In the genomic region with DNA sequence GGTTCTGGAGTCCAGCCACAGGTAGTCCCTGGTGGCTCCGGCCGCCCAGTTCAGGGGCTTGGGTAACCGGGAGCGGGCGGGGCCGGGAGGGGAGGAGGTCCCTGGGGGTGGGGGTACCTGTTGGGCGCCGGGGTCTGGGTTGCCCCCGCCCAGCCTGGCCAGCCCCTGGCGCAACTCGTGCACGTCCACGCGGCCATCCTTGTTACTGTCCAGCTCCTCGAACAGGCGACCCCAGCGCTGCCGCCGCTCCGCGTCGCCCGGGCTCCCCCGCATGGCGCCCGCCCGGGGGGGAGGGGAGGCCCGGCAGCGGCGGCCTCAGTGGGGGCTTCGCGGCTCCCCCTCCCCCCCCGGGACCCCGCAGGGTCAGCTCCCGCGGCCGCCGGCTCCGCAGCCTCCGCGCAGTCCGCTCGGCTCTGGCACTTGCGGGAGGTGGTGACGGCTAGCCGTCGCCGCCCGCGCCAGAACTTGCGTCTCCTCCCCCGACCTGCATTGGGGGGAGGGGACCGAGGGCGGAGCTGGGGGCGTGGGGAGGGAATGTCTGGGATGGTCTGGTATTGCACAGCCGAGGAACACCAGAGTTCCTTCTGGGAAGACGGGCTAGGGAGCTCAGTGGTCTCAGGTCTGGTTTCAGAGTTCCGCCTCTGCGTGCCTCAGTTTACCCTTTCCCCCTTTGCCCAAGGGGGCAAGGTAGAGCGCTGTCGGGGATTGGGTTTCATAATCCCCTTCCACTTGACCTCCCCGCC, we compare ENCODE assay signal across 8 cellular contexts. TPM values are rescaled to one million over a fixed set of nuclear protein-coding genes. Genes with fewer than 3 reads are reported as not detected.
DNase-seq lines count a peak whose midpoint lies in the region; ATAC-seq and TF ChIP-seq lines count a peak whose summit lies in the region.

SLC25A23 (minus strand) TSS at position 437 of the 743 bp plus-strand sequence; CDS start at position 273, 164 bp downstream.

- no peak for TF ChIP-seq POLR2A in stomach (IDR thresholded peaks at IDR 0.05)

- TF ChIP-seq CTCF in GM13977 (IDR thresholded peaks at IDR 0.05; ENCODE audit: extremely low read depth, insufficient read depth, missing control alignments): no peak
- TF ChIP-seq CTCF in stomach (IDR thresholded peaks at IDR 0.05): no peak

- ATAC-seq in HG03097 (IDR thresholded peaks at IDR 0.05; ENCODE audit: low FRiP score, unreplicated experiment): peak; percentile 35

- in situ Hi-C loops in GM13977 (cut with MboI; ENCODE audit: low pct_unique_long_range_greater_than_20kb, low sequenced_read_pairs, unreplicated experiment): no loop called here

- TF ChIP-seq EP300 in stomach (IDR thresholded peaks at IDR 0.05): no peak

- intact Hi-C loops in stomach (cut with DNase I; ENCODE audit: low total_unique reads): no loop called here

- peak within 1 kb of the TSS; percentile 75 to 81 for H3K9ac ChIP-seq in mucosa of rectum (ENCODE audit: low read depth in 1 of 2, low read length in 2 of 2)

- WGBS in esophagus, 2 donors: 1 to 2% methylated on average over 35 to 62 of the region's 62 CpGs
- WGBS in stomach, 5 donors: 0 to 2% (median 1%) methylated on average over 24 to 62 of the region's 62 CpGs

- peaks cover 6 to 9% of the 10 kb centered on the region in 2 donors for H3K4me1 ChIP-seq in esophagus (ENCODE audit: control insufficient read depth in 2 of 2, insufficient read depth in 2 of 2, low read length in 1 of 2)
- peaks cover 18 to 30% of the 10 kb centered on the region in 2 donors for H3K4me1 ChIP-seq in mucosa of rectum (ENCODE audit: control insufficient read depth in 2 of 2, insufficient read depth in 2 of 2, low read length in 2 of 2)
- peaks cover 8 to 44% (median 26%) of the 10 kb centered on the region in 4 donors for H3K4me1 ChIP-seq in stomach

- H3K4me3 ChIP-seq in esophagus (ENCODE audit: low read depth in 1 of 2, low read length in 2 of 2): peak within 1 kb of the TSS; percentile 66 to 82
- H3K4me3 ChIP-seq in mucosa of rectum (ENCODE audit: low read length in 2 of 2): peak within 1 kb of the TSS; percentile 75 to 94
- H3K4me3 ChIP-seq in stomach: peak within 1 kb of the TSS; percentile 82 to 97 (median 86)

- H3K36me3 ChIP-seq in esophagus (ENCODE audit: control insufficient read depth in 2 of 2, insufficient read depth in 2 of 2, low read length in 1 of 2) (peaks cover 3 to 8% of the 10 kb centered on the region in 2 donors), mucosa of rectum (ENCODE audit: control insufficient read depth in 2 of 2, insufficient read depth in 2 of 2, low read length in 2 of 2) (peaks cover 6 to 15% of the 10 kb centered on the region in 2 donors), stomach (peaks cover 0 to 29% (median 23%) of the 10 kb centered on the region in 4 donors)

- peaks cover 0 to 4% of the 10 kb centered on the region in 2 donors for H3K9me3 ChIP-seq in esophagus (ENCODE audit: control insufficient read depth in 2 of 2, insufficient read depth in 1 of 2, low read depth in 1 of 2, low read length in 1 of 2)
- H3K9me3 ChIP-seq in mucosa of rectum (ENCODE audit: control insufficient read depth in 2 of 2, low read length in 2 of 2): peaks cover 0 to under 1% of the 10 kb centered on the region in 2 donors
- H3K9me3 ChIP-seq in stomach: peaks cover 0 to 6% (median 3%) of the 10 kb centered on the region in 4 donors

- peak within 1 kb of the TSS; percentile 88 to 98 for H3K27ac ChIP-seq in esophagus (ENCODE audit: low read depth in 2 of 2, low read length in 1 of 2)
- H3K27ac ChIP-seq in mucosa of rectum (ENCODE audit: low read depth in 2 of 2, low read length in 2 of 2): peak within 1 kb of the TSS; percentile 92
- peak within 1 kb of the TSS; percentile 85 to 94 (median 91) for H3K27ac ChIP-seq in stomach

- DNase-seq in A172 (ENCODE audit: low spot score): peak; percentile 65
- peak; percentile 93 for DNase-seq in GM13977 (ENCODE audit: low spot score)
- peak; percentile 53 for DNase-seq in NOMO-1 treated with DMSO at 0.1 percent for 48 hours (lab: John Stamatoyannopoulos, UW; ENCODE audit: unreplicated experiment)
- peak; percentile 54 for DNase-seq in activated T-cell treated with anti-CD3 and anti-CD28 coated beads for 24 hours (ENCODE audit: low read depth)
- peak; percentile 74 for DNase-seq in stomach

- no peaks in the 10 kb centered on the region for H3K27me3 ChIP-seq in esophagus (ENCODE audit: control insufficient read depth in 1 of 2, insufficient read depth in 2 of 2, low read length in 2 of 2)
- no peaks in the 10 kb centered on the region for H3K27me3 ChIP-seq in mucosa of rectum (ENCODE audit: control insufficient read depth in 2 of 2, insufficient read depth in 2 of 2, low read length in 2 of 2)
- peaks cover 0 to 27% (median 9%) of the 10 kb centered on the region in 3 donors for H3K27me3 ChIP-seq in stomach

RNA-seq across cellular contexts. Expression of gene SLC25A23, which starts in this region (rescaled TPM):
- total RNA-seq in A172 (2014; rRNA removed; shearing (Covaris generic)): 65.8 and 105 TPM in 2 replicates
- polyA plus RNA-seq in esophagus (10 to 100 TPM; 43.5 to 66.0 TPM), stomach (10 to 100 TPM; 30.8 to 42.5 (median 34.2) TPM)
- 100 to 1,000 TPM in 1 of 5 donors, 10 to 100 TPM in 4; 20.7 to 191 (median 60.1) TPM for total RNA-seq in stomach

Comparison
In these comparisons a context has a peak if more than half of its experiments do, and no peak if none do; other contexts are left out.
1. Peak in every context shown above with its lines: DNase-seq, ATAC-seq, H3K4me3 ChIP-seq and H3K27ac ChIP-seq.